Comparison of ENCODE assay signal across 19 cellular contexts in genomic region chr6:31472259-31472658, GRCh38. TPM values are rescaled to one million over a fixed set of nuclear protein-coding genes. Genes with fewer than 3 reads are reported as not detected.
DNase-seq lines count a peak whose midpoint lies in the region; ATAC-seq and TF ChIP-seq lines count a peak whose summit lies in the region.
"Had no signal": no experiment of that assay in that cellular context is flagged by ENCODE, and none has a peak within 500 bp of the region (broad histone marks: within the 10 kb centered on the region; RNA-seq: fewer than 3 reads in every experiment).

No MANE protein-coding gene starts in this region.

- peaks cover 53% of the 10 kb centered on the region for H3K4me1 ChIP-seq in CD8-positive, alpha-beta memory T cell (ENCODE audit: insufficient read depth, low read length)
- H3K4me1 ChIP-seq: Caco-2 had no signal

- H3K4me3 Mint-ChIP-seq in activated T-cell treated with anti-CD3 and anti-CD28 coated beads, Interleukin-2, amount 50 U/mL, for 24 hours = no peak overlapping the region
- H3K4me3 Mint-ChIP-seq in CD8-positive, alpha-beta memory T cell = peak overlapping the region in 2 of 7 donors; percentile 56 to 67
- H3K4me3 Mint-ChIP-seq in stimulated activated naive CD8-positive, alpha-beta T cell treated with anti-CD3 and anti-CD28 coated beads, Interleukin-15, amount 100 ng/mL, for 72 hours = no peak overlapping the region
- H3K4me3 Mint-ChIP-seq: HFFc6 had no signal

- no peaks in the 10 kb centered on the region for H3K27me3 ChIP-seq in CD8-positive, alpha-beta memory T cell (ENCODE audit: insufficient read depth, low read length, poor library complexity, severe bottlenecking)
- H3K27me3 ChIP-seq: BLaER1 had no signal

- POLR2A ChIA-PET in CD8-positive, alpha-beta memory T cell (lab: Charles Lee) = no interaction called here

- DNase-seq in activated T-cell treated with anti-CD3 and anti-CD28 coated beads, Interleukin-2, amount 50 U/mL, for 24 hours = no peak
- no peak for DNase-seq in activated T-cell treated with anti-CD3 and anti-CD28 coated beads, Interleukin-2, amount 50 U/mL, for 48 hours
- no peak for DNase-seq in CD8-positive, alpha-beta memory T cell
- DNase-seq in epithelial cell of esophagus (ENCODE audit: low read depth) = peak; percentile 23
- DNase-seq in stimulated activated naive CD8-positive, alpha-beta T cell treated with anti-CD3 and anti-CD28 coated beads, Interleukin-15, amount 100 ng/mL, for 72 hours = no peak
- DNase-seq in NCI-H1048 (lab: John Stamatoyannopoulos, UW) = no peak
- DNase-seq in NCI-H345 (lab: John Stamatoyannopoulos, UW) = no peak
- DNase-seq: Caco-2, HFFc6, KBM-7, NCI-H1105 treated with DMSO at 0.1 percent for 48 hours, NCI-H1694, NCI-H2081 treated with DMSO at 0.1 percent for 48 hours, NCI-H510A, SHP77 had no signal

- H3K4me3 ChIP-seq in CD8-positive, alpha-beta memory T cell (ENCODE audit: low read length) = no peak overlapping the region
- no peak overlapping the region for H3K4me3 ChIP-seq in epithelial cell of esophagus (ENCODE audit: low read length)
- H3K4me3 ChIP-seq: BLaER1 had no signal

- ATAC-seq in stimulated activated naive CD8-positive, alpha-beta T cell treated with anti-CD3 and anti-CD28 coated beads, Interleukin-15, amount 100 ng/mL, for 72 hours = peak; percentile 34
- ATAC-seq: HepG2 had no signal

- H3K9me3 Mint-ChIP-seq in activated T-cell treated with anti-CD3 and anti-CD28 coated beads, Interleukin-2, amount 50 U/mL, for 24 hours = no peaks in the 10 kb centered on the region
- no peaks in the 10 kb centered on the region for H3K9me3 Mint-ChIP-seq in CD8-positive, alpha-beta memory T cell
- H3K9me3 Mint-ChIP-seq in stimulated activated naive CD8-positive, alpha-beta T cell treated with anti-CD3 and anti-CD28 coated beads, Interleukin-15, amount 100 ng/mL, for 72 hours = no peaks in the 10 kb centered on the region
- H3K9me3 Mint-ChIP-seq: HFFc6 had no signal

- H3K27me3 Mint-ChIP-seq in activated T-cell treated with anti-CD3 and anti-CD28 coated beads, Interleukin-2, amount 50 U/mL, for 24 hours = no peaks in the 10 kb centered on the region
- H3K27me3 Mint-ChIP-seq in CD8-positive, alpha-beta memory T cell = peaks cover 0 to 1% of the 10 kb centered on the region in 2 donors
- H3K27me3 Mint-ChIP-seq in stimulated activated naive CD8-positive, alpha-beta T cell treated with anti-CD3 and anti-CD28 coated beads, Interleukin-15, amount 100 ng/mL, for 72 hours = no peaks in the 10 kb centered on the region

- no peaks in the 10 kb centered on the region for H3K36me3 ChIP-seq in CD8-positive, alpha-beta memory T cell (ENCODE audit: insufficient read depth, low read length)

- no peaks in the 10 kb centered on the region for H3K9me3 ChIP-seq in CD8-positive, alpha-beta memory T cell (ENCODE audit: low read length)
- H3K9me3 ChIP-seq: BLaER1, Caco-2 had no signal

- peak overlapping the region; percentile 47 for H3K27ac Mint-ChIP-seq in activated T-cell treated with anti-CD3 and anti-CD28 coated beads, Interleukin-2, amount 50 U/mL, for 24 hours
- H3K27ac Mint-ChIP-seq in CD8-positive, alpha-beta memory T cell = peak overlapping the region in 6 of 8 donors; percentile 35 to 91 (median 78)
- no peak overlapping the region for H3K27ac Mint-ChIP-seq in stimulated activated naive CD8-positive, alpha-beta T cell treated with anti-CD3 and anti-CD28 coated beads, Interleukin-15, amount 100 ng/mL, for 72 hours
- H3K27ac Mint-ChIP-seq: HFFc6 had no signal

- CTCF ChIA-PET in CD8-positive, alpha-beta memory T cell (lab: Charles Lee) = no interaction called here

- H3K36me3 Mint-ChIP-seq in activated T-cell treated with anti-CD3 and anti-CD28 coated beads, Interleukin-2, amount 50 U/mL, for 24 hours (ENCODE audit: low read depth) = peaks cover 24% of the 10 kb centered on the region
- peaks cover 0 to 63% (median 15%) of the 10 kb centered on the region in 3 donors for H3K36me3 Mint-ChIP-seq in CD8-positive, alpha-beta memory T cell

- peaks cover 86% of the 10 kb centered on the region for H3K4me1 Mint-ChIP-seq in activated T-cell treated with anti-CD3 and anti-CD28 coated beads, Interleukin-2, amount 50 U/mL, for 24 hours (ENCODE audit: low read depth)
- peaks cover 83 to 100% (median 92%) of the 10 kb centered on the region in 3 donors for H3K4me1 Mint-ChIP-seq in CD8-positive, alpha-beta memory T cell
- peaks cover 85% of the 10 kb centered on the region for H3K4me1 Mint-ChIP-seq in stimulated activated naive CD8-positive, alpha-beta T cell treated with anti-CD3 and anti-CD28 coated beads, Interleukin-15, amount 100 ng/mL, for 72 hours

- no peak for TF ChIP-seq CTCF in epithelial cell of esophagus (IDR thresholded peaks at IDR 0.05; ENCODE audit: insufficient read depth, low read depth, low read length, missing control alignments)

- no peak overlapping the region for H3K27ac ChIP-seq in CD8-positive, alpha-beta memory T cell (ENCODE audit: low read depth, low read length)
- H3K27ac ChIP-seq: BLaER1 had no signal

RNA-seq across cellular contexts. Expression of gene MICB, which starts 25.7 kb away (rescaled TPM):
- total RNA-seq in CD8-positive, alpha-beta memory T cell = 10 to 100 TPM; 21.9 to 22.3 TPM
- polyA plus RNA-seq in CD8-positive, alpha-beta memory T cell = 12.0 TPM

RNA-seq across cellular contexts. Expression of gene MCCD1, which starts 56.5 kb away (rescaled TPM):
- total RNA-seq in CD8-positive, alpha-beta memory T cell = not detected
- not detected for polyA plus RNA-seq in CD8-positive, alpha-beta memory T cell
- total RNA-seq: A673, Caco-2, HFFc6, RPMI7951 had no signal
- polyA plus RNA-seq: HepG2 had no signal

Comparison
In these comparisons a context has a peak if more than half of its experiments do, and no peak if none do; other contexts are left out.
1. H3K27ac Mint-ChIP-seq: peak in activated T-cell treated with anti-CD3 and anti-CD28 coated beads, Interleukin-2, amount 50 U/mL, for 24 hours (single experiment) and CD8-positive, alpha-beta memory T cell (6 of 8); none in stimulated activated naive CD8-positive, alpha-beta T cell treated with anti-CD3 and anti-CD28 coated beads, Interleukin-15, amount 100 ng/mL, for 72 hours (0 of 2).